In the genomic region with DNA sequence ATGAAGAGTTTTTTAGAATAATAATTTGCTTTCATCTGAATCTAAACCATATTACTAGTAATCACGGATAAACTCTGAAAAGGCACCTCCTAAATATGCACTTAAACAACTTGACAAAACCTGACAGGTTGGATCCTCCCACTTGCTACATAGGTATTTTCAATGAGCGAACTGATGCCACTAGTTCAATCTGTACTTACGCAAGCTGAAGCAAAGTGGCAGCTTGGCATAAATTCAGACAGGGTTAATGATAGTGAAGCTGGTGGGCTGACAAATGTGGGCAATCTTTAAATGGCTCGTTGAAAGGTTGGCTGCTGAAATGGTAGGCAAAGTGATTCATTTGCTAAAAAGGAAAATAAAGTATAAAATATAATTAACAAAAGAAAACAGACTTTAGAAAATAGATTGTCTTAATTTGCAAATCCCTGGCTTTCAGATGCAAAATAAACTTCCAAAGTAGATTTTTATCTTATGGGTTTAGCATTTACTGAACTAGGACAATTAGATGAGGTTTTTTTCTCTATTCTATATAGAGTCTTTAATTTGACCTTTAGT, we compare ENCODE assay signal across 29 cellular contexts.
"Had no signal": no experiment of that assay in that cellular context is flagged by ENCODE, and none has a peak within 500 bp of the region (broad histone marks: within the 10 kb centered on the region; RNA-seq: fewer than 3 reads in every experiment).

No MANE protein-coding gene starts in this region.

- H3K36me3 ChIP-seq: ascending aorta had no signal

- H3K36me3 Mint-ChIP-seq: activated CD8-positive, alpha-beta memory T cell treated with anti-CD3 and anti-CD28 coated beads, Interleukin-2, amount 10 ng/mL, durations not matched to agents 7 days and 5 days; activated naive CD4-positive, alpha-beta T cell treated with anti-CD3 and anti-CD28 coated beads, Interleukin-2, amount 50 U/mL, for 72 hours; brain had no signal

- FAIRE-seq: TTC549 had no signal

- H3K9me3 ChIP-seq: ascending aorta had no signal

- DNase-seq: activated B cell treated with CpG ODN at 0.5 μM for 24 hours; activated CD4-positive, alpha-beta T cell treated with anti-CD3 and anti-CD28 coated beads for 1 hour; activated CD4-positive, alpha-beta T cell treated with anti-CD3 and anti-CD28 coated beads, Interleukin-2, amount 10 ng/mL, durations not matched to agents 24 days and 14 days; activated CD4-positive, alpha-beta T cell treated with anti-CD3 and anti-CD28 coated beads, Interleukin-2, amount 50 U/mL, for 48 hours; activated CD8-positive, alpha-beta memory T cell treated with anti-CD3 and anti-CD28 coated beads, Interleukin-2, amount 10 ng/mL, durations not matched to agents 7 days and 5 days; activated effector memory CD4-positive, alpha-beta T cell treated with anti-CD3 and anti-CD28 coated beads, Interleukin-2, amount 50 U/mL, for 16 hours; activated naive CD4-positive, alpha-beta T cell treated with Interleukin-2 at 50 U/mL for 16 hours; activated naive CD8-positive, alpha-beta T cell treated with anti-CD3 and anti-CD28 coated beads, Interleukin-2, amount 50 U/mL, for 24 hours; activated T-cell treated with anti-CD3 and anti-CD28 coated beads, Interleukin-2, amount 50 U/mL, for 24 hours; amniotic stem cell; NCI-H1092; NCI-H1436; NCI-H1694 treated with DMSO at 0.1 percent for 48 hours; NCI-H446 treated with DMSO at 0.1 percent for 48 hours; NCI-H524 treated with DMSO at 0.1 percent for 48 hours; NCI-H774; NK-92 treated with Interleukin-12 subunit alpha and Interleukin-12 subunit beta, amount 100 ng/mL, for 24 hours; RPMI8226; SW 1271 had no signal

- H3K4me1 ChIP-seq: ascending aorta had no signal

- H3K9me3 Mint-ChIP-seq: activated B cell treated with CpG ODN at 0.5 μM for 24 hours; activated CD4-positive, alpha-beta T cell treated with anti-CD3 and anti-CD28 coated beads, Interleukin-2, amount 10 ng/mL, durations not matched to agents 24 days and 14 days; activated naive CD4-positive, alpha-beta T cell treated with anti-CD3 and anti-CD28 coated beads, Interleukin-2, amount 50 U/mL, for 72 hours; activated naive CD8-positive, alpha-beta T cell treated with anti-CD3 and anti-CD28 coated beads, Interleukin-2, amount 50 U/mL, for 24 hours; activated T-cell treated with anti-CD3 and anti-CD28 coated beads, Interleukin-2, amount 50 U/mL, for 24 hours; brain; T-helper 2 cell treated with Interferon-gamma antibody and Interleukin-4, amounts not matched to agents 5 μg/mL and 100 μg/mL, for 36 hours had no signal

- H3K4me2 ChIP-seq: KMS-11 had no signal

- H3K4me1 Mint-ChIP-seq: activated B cell treated with CpG ODN at 0.5 μM for 24 hours; activated CD4-positive, alpha-beta T cell treated with anti-CD3 and anti-CD28 coated beads, Interleukin-2, amount 10 ng/mL, durations not matched to agents 24 days and 14 days; activated CD8-positive, alpha-beta memory T cell treated with anti-CD3 and anti-CD28 coated beads, Interleukin-2, amount 10 ng/mL, durations not matched to agents 7 days and 5 days; activated naive CD8-positive, alpha-beta T cell treated with anti-CD3 and anti-CD28 coated beads, Interleukin-2, amount 50 U/mL, for 24 hours; central memory CD8-positive, alpha-beta T cell had no signal

- H3K9ac ChIP-seq: KMS-11 had no signal

- ATAC-seq: activated CD8-positive, alpha-beta memory T cell treated with anti-CD3 and anti-CD28 coated beads, Interleukin-2, amount 10 ng/mL, durations not matched to agents 7 days and 5 days; activated naive CD4-positive, alpha-beta T cell treated with anti-CD3 and anti-CD28 coated beads, Interleukin-2, amount 50 U/mL, for 72 hours; activated naive CD8-positive, alpha-beta T cell treated with anti-CD3 and anti-CD28 coated beads, Interleukin-2, amount 50 U/mL, for 24 hours; Panc1; Right ventricle myocardium inferior had no signal

- H3K27me3 ChIP-seq: ascending aorta had no signal

- H3K27ac ChIP-seq: ascending aorta, KMS-11, SK-N-MC had no signal

- H3K4me3 ChIP-seq: ascending aorta, SK-N-MC had no signal

- H3K27me3 Mint-ChIP-seq: activated B cell treated with CpG ODN at 0.5 μM for 24 hours; activated CD4-positive, alpha-beta T cell treated with anti-CD3 and anti-CD28 coated beads, Interleukin-2, amount 10 ng/mL, durations not matched to agents 24 days and 14 days; activated CD8-positive, alpha-beta memory T cell treated with anti-CD3 and anti-CD28 coated beads, Interleukin-2, amount 10 ng/mL, durations not matched to agents 7 days and 5 days; activated naive CD8-positive, alpha-beta T cell treated with anti-CD3 and anti-CD28 coated beads, Interleukin-2, amount 50 U/mL, for 24 hours; activated T-cell treated with anti-CD3 and anti-CD28 coated beads, Interleukin-2, amount 50 U/mL, for 24 hours; brain; central memory CD8-positive, alpha-beta T cell had no signal

- H3K4me3 Mint-ChIP-seq: activated B cell treated with CpG ODN at 0.5 μM for 24 hours; activated CD4-positive, alpha-beta T cell treated with anti-CD3 and anti-CD28 coated beads, Interleukin-2, amount 10 ng/mL, durations not matched to agents 24 days and 14 days; activated CD8-positive, alpha-beta memory T cell treated with anti-CD3 and anti-CD28 coated beads, Interleukin-2, amount 10 ng/mL, durations not matched to agents 7 days and 5 days; activated naive CD8-positive, alpha-beta T cell treated with anti-CD3 and anti-CD28 coated beads, Interleukin-2, amount 50 U/mL, for 24 hours; activated T-cell treated with anti-CD3 and anti-CD28 coated beads, Interleukin-2, amount 50 U/mL, for 24 hours; brain; central memory CD8-positive, alpha-beta T cell; T-helper 2 cell treated with Interferon-gamma antibody and Interleukin-4, amounts not matched to agents 5 μg/mL and 100 μg/mL, for 36 hours had no signal

- H3K27ac Mint-ChIP-seq: activated B cell treated with CpG ODN at 0.5 μM for 24 hours; activated CD4-positive, alpha-beta T cell treated with anti-CD3 and anti-CD28 coated beads, Interleukin-2, amount 10 ng/mL, durations not matched to agents 24 days and 14 days; activated CD8-positive, alpha-beta memory T cell treated with anti-CD3 and anti-CD28 coated beads, Interleukin-2, amount 10 ng/mL, durations not matched to agents 7 days and 5 days; activated naive CD4-positive, alpha-beta T cell treated with anti-CD3 and anti-CD28 coated beads, Interleukin-2, amount 50 U/mL, for 72 hours; activated naive CD8-positive, alpha-beta T cell treated with anti-CD3 and anti-CD28 coated beads, Interleukin-2, amount 50 U/mL, for 24 hours; activated T-cell treated with anti-CD3 and anti-CD28 coated beads, Interleukin-2, amount 50 U/mL, for 24 hours; brain; T-helper 2 cell treated with Interferon-gamma antibody and Interleukin-4, amounts not matched to agents 5 μg/mL and 100 μg/mL, for 36 hours had no signal
